ENCODE assay signal across 24 cellular contexts in the genomic region with DNA sequence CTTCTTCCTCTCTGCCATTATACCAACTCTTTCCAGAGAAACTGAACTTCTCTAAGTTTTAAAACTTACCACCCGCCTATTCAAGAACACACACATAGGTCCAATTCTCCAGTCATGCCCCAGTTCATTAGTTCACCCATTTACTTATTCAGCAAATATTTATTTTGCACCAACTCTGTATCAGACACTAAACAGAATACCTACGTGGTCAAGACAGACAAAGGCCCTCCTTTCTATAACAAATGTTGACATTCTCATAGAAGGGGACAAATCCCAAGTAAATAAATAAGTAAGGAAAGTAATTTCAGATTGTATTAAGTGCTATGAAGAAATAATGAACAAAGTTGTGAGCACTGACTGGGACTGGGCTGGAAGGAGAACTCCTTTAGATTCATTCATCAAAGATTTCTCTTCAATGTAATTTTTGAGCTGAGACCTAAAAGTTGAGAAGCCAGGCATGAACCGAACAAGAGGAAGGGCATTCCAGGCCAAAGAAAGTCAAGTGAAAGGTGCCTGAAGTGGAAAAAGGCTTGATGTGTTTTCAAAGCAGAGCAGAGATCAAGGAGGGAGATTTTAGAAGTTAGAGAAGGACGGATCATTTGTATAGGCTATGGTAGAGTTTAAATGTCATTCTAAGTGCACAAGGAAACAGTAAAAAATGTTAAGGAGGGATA.
DNase-seq lines count a peak whose midpoint lies in the region; FAIRE-seq and TF ChIP-seq lines count a peak whose summit lies in the region.
"Had no signal": no experiment of that assay in that cellular context is flagged by ENCODE, and none has a peak within 500 bp of the region (broad histone marks: within the 10 kb centered on the region; RNA-seq: fewer than 3 reads in every experiment).

No MANE protein-coding gene starts in this region.

- H3K27ac ChIP-seq in A673 (ENCODE audit: low read depth, low read length, poor library complexity, severe bottlenecking) (peak overlapping the region; percentile 25), HUES64 (ENCODE audit: low read depth, low read length) (peak overlapping the region; percentile 66), H1 (ENCODE audit: low read depth, low read length) (no peak overlapping the region)
- H3K27ac ChIP-seq: tibial artery had no signal

- H3K4me3 Mint-ChIP-seq in nephron = peak overlapping the region in 2 of 3 experiments; percentile 31 to 42
- H3K4me3 Mint-ChIP-seq: activated T-cell treated with anti-CD3 and anti-CD28 coated beads, Interleukin-2, amount 50 U/mL, for 4 hours had no signal

- no peak overlapping the region for H3K14ac ChIP-seq in H1 (ENCODE audit: insufficient read length)

- no peak overlapping the region for H2BK15ac ChIP-seq in H1 (ENCODE audit: low read length)

- H3K4me1 Mint-ChIP-seq in nephron = peaks cover 44% of the 10 kb centered on the region

- no peaks in the 10 kb centered on the region for H3K79me1 ChIP-seq in H1 (ENCODE audit: low read depth, low read length)

- no peak for TF ChIP-seq EP300 in H1 (IDR thresholded peaks at IDR 0.05; ENCODE audit: borderline replicate concordance in 1 of 2, low read depth in 2 of 2, low read length in 2 of 2)

- no peak overlapping the region for H4K91ac ChIP-seq in H1 (replicated peaks; ENCODE audit: insufficient read length, low read length)

- no peak overlapping the region for H2AK5ac ChIP-seq in H1 (ENCODE audit: low read depth, low read length)

- TF ChIP-seq CTCF in A673 (conservative IDR thresholded peaks at IDR 0.05; ENCODE audit: low read depth, low read length) (no peak), H1 (IDR thresholded peaks at IDR 0.05; ENCODE audit: control extremely low read depth in 1 of 3, insufficient read depth in 1 of 3, low read depth in 1 of 3, low read length in 3 of 3) (no peak), nephron (IDR thresholded peaks at IDR 0.05; ENCODE audit: unreplicated experiment in 3 of 3) (no peak)

- no peak for TF ChIP-seq POLR2A in H1 (IDR thresholded peaks at IDR 0.05; ENCODE audit: control extremely low read depth in 1 of 2, low read depth in 2 of 2, low read length in 2 of 2)

- H4K5ac ChIP-seq in H1 (ENCODE audit: insufficient read length, low read depth, low read length) = no peak overlapping the region

- H4K8ac ChIP-seq in H1 (ENCODE audit: extremely low read depth, insufficient read depth, low read length) = no peak overlapping the region

- no peak overlapping the region for H3K18ac ChIP-seq in H1 (ENCODE audit: extremely low read depth, low read length)

- peak overlapping the region; percentile 36 to 67 (median 49) for H3K27ac Mint-ChIP-seq in nephron

- peaks cover 0 to 29% of the 10 kb centered on the region in 2 experiments; a peak in 2 of 4 replicates for H3K79me2 ChIP-seq in H1 (ENCODE audit: control insufficient read depth in 1 of 2, insufficient read depth in 2 of 2, low read length in 2 of 2)

- CTCF ChIA-PET in A673 (lab: Charles Lee) = no interaction called here
- CTCF ChIA-PET in H1 (lab: Charles Lee; ENCODE audit: partially characterized antibody) = interaction anchor here (1.0 to 2.2 kb wide), 5 partner anchors 10 to 38 kb away, joined by 3 to 8 read pairs (median 4); no protein-coding TSS in a partner anchor

- no TSS peak for BruUV-seq in A673 (replicated peaks; lab: Mats Ljungman, UMichigan)

- H4K20me1 ChIP-seq in H1 (replicated peaks in 1 of 2; ENCODE audit: control insufficient read depth in 1 of 2, insufficient read depth in 2 of 2, low read length in 2 of 2) = no peaks in the 10 kb centered on the region

- no peak overlapping the region for H3K4ac ChIP-seq in H1 (replicated peaks; ENCODE audit: insufficient read length, low read depth, low read length)

- no peaks in the 10 kb centered on the region for H3K9me3 Mint-ChIP-seq in nephron
- H3K9me3 Mint-ChIP-seq: activated T-cell treated with anti-CD3 and anti-CD28 coated beads, Interleukin-2, amount 50 U/mL, for 4 hours had no signal

- no peak for TF ChIP-seq RAD21 in H1 (IDR thresholded peaks at IDR 0.05 in 1 of 2, conservative IDR thresholded peaks at IDR 0.05 in 1 of 2; ENCODE audit: low read depth in 2 of 2, low read length in 2 of 2)

- H3K27me3 ChIP-seq in A673 (replicated peaks; ENCODE audit: insufficient read depth, low read depth, low read length, poor library complexity) (no peaks in the 10 kb centered on the region), HUES64 (ENCODE audit: insufficient read depth, low read length) (no peaks in the 10 kb centered on the region), H1 (replicated peaks in 1 of 4; ENCODE audit: control insufficient read depth in 3 of 4, extremely low read depth in 1 of 4, insufficient read depth in 3 of 4, low read length in 3 of 4) (no peaks in the 10 kb centered on the region)
- H3K27me3 ChIP-seq: BE2C, tibial artery had no signal

- H2AFZ ChIP-seq in H1 (ENCODE audit: low read length) = no peak overlapping the region

- POLR2A ChIA-PET in A673 (lab: Charles Lee; ENCODE audit: low non-redundant PET) (no interaction called here), H1 (lab: Charles Lee; ENCODE audit: partially characterized antibody) (no interaction called here)

- H3K4me2 ChIP-seq in H1 (ENCODE audit: insufficient read depth in 1 of 2, low read depth in 2 of 2, low read length in 2 of 2) = peak overlapping the region in 1 of 2 experiments; percentile 26; a peak in 1 of 4 replicates

- DNase-seq in A673 (ENCODE audit: low spot score) (no peak), H1 (ENCODE audit: low read depth in 1 of 2, low spot score in 2 of 2) (no peak), anterior cingulate cortex (lab: John Stamatoyannopoulos, UW) (no peak), inferior parietal cortex (ENCODE audit: extremely low spot score) (no peak)
- DNase-seq in activated T-cell treated with anti-CD3 and anti-CD28 coated beads, Interleukin-2, amount 50 U/mL, for 1 hour = no peak
- no peak for DNase-seq in activated naive CD4-positive, alpha-beta T cell treated with anti-CD3 and anti-CD28 coated beads, Interleukin-2, amount 50 U/mL, for 16 hours
- DNase-seq: activated CD4-positive, alpha-beta T cell treated with anti-CD3 and anti-CD28 coated beads for 4 hours; activated naive CD4-positive, alpha-beta T cell; activated T-cell treated with anti-CD3 and anti-CD28 coated beads, Interleukin-2, amount 50 U/mL, for 4 hours; BE2C; DMS153; effector CD8-positive, alpha-beta T cell; Karpas-422; mammary epithelial cell; NCI-H146; NCI-H446 treated with DMSO at 0.1 percent for 48 hours; nucleus accumbens; stimulated activated CD8-positive, alpha-beta memory T cell treated with anti-CD3 and anti-CD28 coated beads, Interleukin-4, amount 100 ng/mL, for 48 hours; tibial artery had no signal

- H3K9me3 ChIP-seq in A673 (ENCODE audit: low read depth, low read length, poor library complexity, severe bottlenecking) = no peaks in the 10 kb centered on the region
- H3K9me3 ChIP-seq in HUES64 (ENCODE audit: insufficient read depth, low read depth, low read length) = no peaks in the 10 kb centered on the region
- H3K9me3 ChIP-seq in H1 (ENCODE audit: insufficient read depth in 2 of 2, low read depth in 1 of 2, low read length in 1 of 2) = no peaks in the 10 kb centered on the region
- H3K9me3 ChIP-seq: BE2C, tibial artery had no signal

- intact Hi-C loops in A673 (cut with micrococcal nuclease; ENCODE audit: unreplicated experiment) = no loop called here

- no peak overlapping the region for H3K56ac ChIP-seq in H1 (replicated peaks; ENCODE audit: insufficient read length, low read depth, low read length)

- no peak overlapping the region for H2BK5ac ChIP-seq in H1 (ENCODE audit: low read depth, low read length)

- H3K23me2 ChIP-seq in H1 (ENCODE audit: low read depth, low read length) = no peaks in the 10 kb centered on the region

- H3K4me1 ChIP-seq in A673 (ENCODE audit: insufficient read depth, low read length, poor library complexity, severe bottlenecking) (peaks cover 25% of the 10 kb centered on the region), HUES64 (ENCODE audit: insufficient read depth, low read length) (peaks cover 33% of the 10 kb centered on the region), H1 (replicated peaks in 1 of 4; ENCODE audit: control insufficient read depth in 3 of 4, insufficient read depth in 4 of 4, low read length in 3 of 4) (peaks cover 0 to 6% (median 0%) of the 10 kb centered on the region in 4 experiments; a peak in 3 of 7 replicates)
- H3K4me1 ChIP-seq: BE2C had no signal

- no peaks in the 10 kb centered on the region for H3K27me3 Mint-ChIP-seq in nephron (ENCODE audit: low read depth)

- FAIRE-seq in H1 (lab: Jason Lieb, UNC) = no peak
- FAIRE-seq: A204.1, GM19239, HTR-8/SVneo had no signal

- no peak overlapping the region for H2BK12ac ChIP-seq in H1 (ENCODE audit: low read depth, low read length)

- no peak overlapping the region for H3K4me3 ChIP-seq in A673 (ENCODE audit: low read depth, low read length, poor library complexity, severe bottlenecking)
- no peak overlapping the region for H3K4me3 ChIP-seq in HUES64 (ENCODE audit: low read length)
- no peak overlapping the region for H3K4me3 ChIP-seq in H1 (ENCODE audit: extremely low read depth in 1 of 4, insufficient read depth in 2 of 4, low read depth in 3 of 4, low read length in 4 of 4)
- H3K4me3 ChIP-seq: tibial artery had no signal

- H3K23ac ChIP-seq in H1 (ENCODE audit: insufficient read length) = no peak overlapping the region

- 0 out of 2 replicates have a peak overlapping the region, but pooled peaks have one; percentile 5 for H3K9ac ChIP-seq in HUES64 (ENCODE audit: low read depth, low read length)
- no peak overlapping the region for H3K9ac ChIP-seq in H1 (replicated peaks in 1 of 4; ENCODE audit: extremely low read depth in 1 of 4, low read depth in 3 of 4, low read length in 3 of 4)

- 70% methylated on average over 4 of the region's 4 CpGs for whole genome bisulfite sequencing in HUES64
- WGBS in H1 (ENCODE audit: extremely low coverage in 1 of 2, insufficient coverage in 1 of 2, insufficient read length in 1 of 2, insufficient replicate concordance in 2 of 2, low coverage in 1 of 2, low lambda C conversion rate in 2 of 2, missing lambda C conversion rate in 1 of 2), 2 experiments = 80% methylated on average over 4 of the region's 4 CpGs; no CpG with 5 or more reads in 1 of the 2 experiments

- H2BK120ac ChIP-seq in H1 (replicated peaks; ENCODE audit: low read depth, low read length) = peak overlapping the region; percentile 12

- H3K36me3 ChIP-seq in A673 (ENCODE audit: insufficient read depth, low read length, poor library complexity, severe bottlenecking) (no peaks in the 10 kb centered on the region), HUES64 (ENCODE audit: insufficient read depth, low read length) (no peaks in the 10 kb centered on the region), H1 (ENCODE audit: control insufficient read depth in 2 of 4, insufficient read depth in 4 of 4, low read length in 3 of 4) (no peaks in the 10 kb centered on the region)
- H3K36me3 ChIP-seq: BE2C, tibial artery had no signal

- peaks cover 16% of the 10 kb centered on the region for H3K36me3 Mint-ChIP-seq in nephron (ENCODE audit: low read depth)

- no peak overlapping the region; the same call in 1 of the 2 replicates for H2BK20ac ChIP-seq in H1 (ENCODE audit: low read length)

TF ChIP-seq in H1, 55 proteins besides CTCF, POLR2A, EP300 and RAD21 (continues in another document):
- TF ChIP-seq FOSL1 (IDR thresholded peaks at IDR 0.05; ENCODE audit: insufficient read depth, low read depth, low read length) = no peak
- no peak for TF ChIP-seq JUN (IDR thresholded peaks at IDR 0.05; ENCODE audit: low read depth, low read length)
- TF ChIP-seq CHD1 (IDR thresholded peaks at IDR 0.05; ENCODE audit: low read depth, low read length) = no peak
